In genomic region chr5:2617461-2617860, GRCh38 we compare ENCODE assay signal across 38 cellular contexts.
"Had no signal": no experiment of that assay in that cellular context is flagged by ENCODE, and none has a peak within 500 bp of the region (broad histone marks: within the 10 kb centered on the region; RNA-seq: fewer than 3 reads in every experiment).

No MANE protein-coding gene starts in this region.

- ATAC-seq: activated naive CD4-positive, alpha-beta T cell treated with anti-CD3 and anti-CD28 coated beads, Interleukin-2, amount 50 U/mL, for 72 hours; activated naive CD8-positive, alpha-beta T cell treated with anti-CD3 and anti-CD28 coated beads, Interleukin-2, amount 50 U/mL, for 24 hours; activated T-cell treated with anti-CD3 and anti-CD28 coated beads, Interleukin-2, amount 50 U/mL, for 4 hours; activated T-cell treated with anti-CD3 and anti-CD28 coated beads, Interleukin-2, amount 50 U/mL, for 72 hours; activated T-helper 17 cell treated with anti-CD3 and anti-CD28 coated beads, Interleukin-2, amount 50 U/mL, for 72 hours; body of pancreas had no signal

- DNase-seq: activated effector memory CD4-positive, alpha-beta T cell treated with anti-CD3 and anti-CD28 coated beads, Interleukin-2, amount 50 U/mL, for 16 hours; activated effector memory CD4-positive, alpha-beta T cell treated with Interleukin-2 at 50 U/mL for 16 hours; activated gamma-delta T cell; activated gamma-delta T cell treated with Interleukin-2 at 50 U/mL for 16 hours; activated naive CD4-positive, alpha-beta T cell; activated naive CD4-positive, alpha-beta T cell treated with anti-CD3 and anti-CD28 coated beads for 36 hours; activated naive CD4-positive, alpha-beta T cell treated with anti-CD3 and anti-CD28 coated beads, Interleukin-2, amount 10 ng/mL, durations not matched to agents 7 days and 5 days; activated naive CD4-positive, alpha-beta T cell treated with anti-CD3 and anti-CD28 coated beads, Interleukin-2, amount 50 U/mL, for 16 hours; activated naive CD4-positive, alpha-beta T cell treated with Interleukin-2 at 50 U/mL for 16 hours; activated naive CD8-positive, alpha-beta T cell treated with anti-CD3 and anti-CD28 coated beads for 36 hours; activated naive CD8-positive, alpha-beta T cell treated with anti-CD3 and anti-CD28 coated beads, Interleukin-2, amount 10 ng/mL, durations not matched to agents 7 days and 5 days; activated naive CD8-positive, alpha-beta T cell treated with anti-CD3 and anti-CD28 coated beads, Interleukin-2, amount 50 U/mL, for 24 hours; activated T-cell treated with anti-CD3 and anti-CD28 coated beads for 4 hours; activated T-cell treated with anti-CD3 and anti-CD28 coated beads, Interleukin-2, amount 50 U/mL, for 1 hour; activated T-cell treated with anti-CD3 and anti-CD28 coated beads, Interleukin-2, amount 50 U/mL, for 24 hours; activated T-cell treated with anti-CD3 and anti-CD28 coated beads, Interleukin-2, amount 50 U/mL, for 4 hours; activated T-cell treated with anti-CD3 and anti-CD28 coated beads, Interleukin-2, amount 50 U/mL, for 48 hours; activated T-cell treated with anti-CD3 and anti-CD28 coated beads, Interleukin-2, amount 50 U/mL, for 72 hours; adrenal gland; amniotic stem cell; amygdala; anterior cingulate cortex; aorta; body of pancreas; brain microvascular endothelial cell; caudate nucleus; central memory CD4-positive, alpha-beta T cell had no signal

- H3K4me1 Mint-ChIP-seq: activated naive CD4-positive, alpha-beta T cell treated with anti-CD3 and anti-CD28 coated beads, Interleukin-2, amount 10 ng/mL, durations not matched to agents 7 days and 5 days; activated naive CD4-positive, alpha-beta T cell treated with anti-CD3 and anti-CD28 coated beads, Interleukin-2, amount 50 U/mL, for 24 hours; activated naive CD8-positive, alpha-beta T cell treated with anti-CD3 and anti-CD28 coated beads for 36 hours; activated naive CD8-positive, alpha-beta T cell treated with anti-CD3 and anti-CD28 coated beads, Interleukin-2, amount 10 ng/mL, durations not matched to agents 7 days and 5 days; activated naive CD8-positive, alpha-beta T cell treated with anti-CD3 and anti-CD28 coated beads, Interleukin-2, amount 50 U/mL, for 24 hours; activated T-helper 17 cell treated with anti-CD3 and anti-CD28 coated beads, Interleukin-2, amount 50 U/mL, for 72 hours; brain; central memory CD8-positive, alpha-beta T cell had no signal

- H3K4me3 Mint-ChIP-seq: activated naive CD4-positive, alpha-beta T cell treated with anti-CD3 and anti-CD28 coated beads for 36 hours; activated naive CD4-positive, alpha-beta T cell treated with anti-CD3 and anti-CD28 coated beads, Interleukin-2, amount 10 ng/mL, durations not matched to agents 7 days and 5 days; activated naive CD4-positive, alpha-beta T cell treated with anti-CD3 and anti-CD28 coated beads, Interleukin-2, amount 50 U/mL, for 24 hours; activated naive CD8-positive, alpha-beta T cell; activated naive CD8-positive, alpha-beta T cell treated with anti-CD3 and anti-CD28 coated beads for 36 hours; activated naive CD8-positive, alpha-beta T cell treated with anti-CD3 and anti-CD28 coated beads, Interleukin-2, amount 10 ng/mL, durations not matched to agents 7 days and 5 days; activated naive CD8-positive, alpha-beta T cell treated with anti-CD3 and anti-CD28 coated beads, Interleukin-2, amount 50 U/mL, for 24 hours; activated T-cell treated with anti-CD3 and anti-CD28 coated beads, Interleukin-2, amount 50 U/mL, for 24 hours; activated T-cell treated with anti-CD3 and anti-CD28 coated beads, Interleukin-2, amount 50 U/mL, for 4 hours; activated T-cell treated with anti-CD3 and anti-CD28 coated beads, Interleukin-2, amount 50 U/mL, for 72 hours; activated T-helper 1 cell treated with anti-CD3 and anti-CD28 coated beads, Interleukin-12 subunit alpha, Interleukin-12 subunit beta, Interleukin-2, Interleukin-4 antibody, amounts not matched to agents 30 ng/mL and 10 ng/mL and 1 ng/mL, durations not matched to agents 14 hours and 24 hours and 36 hours; activated T-helper 17 cell treated with anti-CD3 and anti-CD28 coated beads, Interleukin-2, amount 50 U/mL, for 72 hours; brain; central memory CD8-positive, alpha-beta T cell had no signal

- H3K9me3 Mint-ChIP-seq: activated naive CD4-positive, alpha-beta T cell treated with anti-CD3 and anti-CD28 coated beads, Interleukin-2, amount 50 U/mL, for 24 hours; activated naive CD8-positive, alpha-beta T cell treated with anti-CD3 and anti-CD28 coated beads for 36 hours; activated naive CD8-positive, alpha-beta T cell treated with anti-CD3 and anti-CD28 coated beads, Interleukin-2, amount 10 ng/mL, durations not matched to agents 7 days and 5 days; activated naive CD8-positive, alpha-beta T cell treated with anti-CD3 and anti-CD28 coated beads, Interleukin-2, amount 50 U/mL, for 24 hours; activated T-cell treated with anti-CD3 and anti-CD28 coated beads, Interleukin-2, amount 50 U/mL, for 24 hours had no signal

- H3K27ac ChIP-seq: adrenal gland, ascending aorta, body of pancreas, brain microvascular endothelial cell, breast epithelium, cardiac muscle cell had no signal

- H3K27me3 Mint-ChIP-seq: activated naive CD4-positive, alpha-beta T cell treated with anti-CD3 and anti-CD28 coated beads, Interleukin-2, amount 10 ng/mL, durations not matched to agents 7 days and 5 days; activated naive CD8-positive, alpha-beta T cell; activated naive CD8-positive, alpha-beta T cell treated with anti-CD3 and anti-CD28 coated beads, Interleukin-2, amount 10 ng/mL, durations not matched to agents 7 days and 5 days; activated naive CD8-positive, alpha-beta T cell treated with anti-CD3 and anti-CD28 coated beads, Interleukin-2, amount 50 U/mL, for 24 hours; activated T-cell treated with anti-CD3 and anti-CD28 coated beads, Interleukin-2, amount 50 U/mL, for 24 hours; central memory CD8-positive, alpha-beta T cell had no signal

- H3K4me1 ChIP-seq: adrenal gland, ascending aorta, body of pancreas, breast epithelium had no signal

- H3K27ac Mint-ChIP-seq: activated naive CD4-positive, alpha-beta T cell treated with anti-CD3 and anti-CD28 coated beads for 36 hours; activated naive CD4-positive, alpha-beta T cell treated with anti-CD3 and anti-CD28 coated beads, Interleukin-2, amount 10 ng/mL, durations not matched to agents 7 days and 5 days; activated naive CD4-positive, alpha-beta T cell treated with anti-CD3 and anti-CD28 coated beads, Interleukin-2, amount 50 U/mL, for 24 hours; activated naive CD4-positive, alpha-beta T cell treated with anti-CD3 and anti-CD28 coated beads, Interleukin-2, amount 50 U/mL, for 72 hours; activated naive CD8-positive, alpha-beta T cell; activated naive CD8-positive, alpha-beta T cell treated with anti-CD3 and anti-CD28 coated beads for 36 hours; activated naive CD8-positive, alpha-beta T cell treated with anti-CD3 and anti-CD28 coated beads, Interleukin-2, amount 10 ng/mL, durations not matched to agents 7 days and 5 days; activated naive CD8-positive, alpha-beta T cell treated with anti-CD3 and anti-CD28 coated beads, Interleukin-2, amount 50 U/mL, for 24 hours; activated T-cell treated with anti-CD3 and anti-CD28 coated beads, Interleukin-2, amount 50 U/mL, for 24 hours; activated T-cell treated with anti-CD3 and anti-CD28 coated beads, Interleukin-2, amount 50 U/mL, for 72 hours; activated T-helper 1 cell treated with anti-CD3 and anti-CD28 coated beads, Interleukin-12 subunit alpha, Interleukin-12 subunit beta, Interleukin-2, Interleukin-4 antibody, amounts not matched to agents 30 ng/mL and 10 ng/mL and 1 ng/mL, durations not matched to agents 14 hours and 24 hours and 36 hours; activated T-helper 17 cell treated with anti-CD3 and anti-CD28 coated beads, Interleukin-2, amount 50 U/mL, for 72 hours; activated T-helper 2 cell treated with anti-CD3 and anti-CD28 coated beads, Interferon-gamma antibody, Interleukin-2, Interleukin-4, amounts not matched to agents 10 μg/mL and 5 μg/mL and 100 μg/mL, durations not matched to agents 14 hours and 24 hours and 36 hours; brain had no signal

- H3K9me3 ChIP-seq: adrenal gland, ascending aorta, body of pancreas had no signal

- H3K27me3 ChIP-seq: adrenal gland, ascending aorta, body of pancreas, brain microvascular endothelial cell, breast epithelium, cardiac muscle cell had no signal

- H3K36me3 ChIP-seq: adrenal gland, ascending aorta, brain microvascular endothelial cell, breast epithelium, cardiac muscle cell had no signal

- H3K36me3 Mint-ChIP-seq: activated naive CD4-positive, alpha-beta T cell treated with anti-CD3 and anti-CD28 coated beads, Interleukin-2, amount 10 ng/mL, durations not matched to agents 7 days and 5 days; activated naive CD4-positive, alpha-beta T cell treated with anti-CD3 and anti-CD28 coated beads, Interleukin-2, amount 50 U/mL, for 24 hours; activated naive CD4-positive, alpha-beta T cell treated with anti-CD3 and anti-CD28 coated beads, Interleukin-2, amount 50 U/mL, for 72 hours; activated naive CD8-positive, alpha-beta T cell; activated naive CD8-positive, alpha-beta T cell treated with anti-CD3 and anti-CD28 coated beads for 36 hours; activated naive CD8-positive, alpha-beta T cell treated with anti-CD3 and anti-CD28 coated beads, Interleukin-2, amount 10 ng/mL, durations not matched to agents 7 days and 5 days; brain had no signal

- H3K4me3 ChIP-seq: adrenal gland, ascending aorta, body of pancreas, breast epithelium, cardiac muscle cell had no signal
